In genomic region chr17:46023366-46023765, GRCh38 we compare ENCODE assay signal across 14 cellular contexts. TPM values are rescaled to one million over a fixed set of nuclear protein-coding genes. Genes with fewer than 3 reads are reported as not detected.
DNase-seq lines count a peak whose midpoint lies in the region; ATAC-seq, FAIRE-seq and TF ChIP-seq lines count a peak whose summit lies in the region.
"Not testable (repeated sequence)": the region's sequence is repeated elsewhere in the genome, so short reads cannot be mapped to it uniquely, and the experiment has no call there.
"Had no signal": no experiment of that assay in that cellular context is flagged by ENCODE, and none has a peak within 500 bp of the region (broad histone marks: within the 10 kb centered on the region; RNA-seq: fewer than 3 reads in every experiment).

No MANE protein-coding gene starts in this region.

- not testable (repeated sequence) for H3K4me3 Mint-ChIP-seq in T-helper 1 cell treated with Interleukin-12 subunit alpha and Interleukin-12 subunit beta and Interleukin-4 antibody, amounts not matched to agents 30 μg/mL and 1 μg/mL, for 36 hours; activated T-helper 17 cell treated with anti-CD3 and anti-CD28 coated beads, Interleukin-2, amount 50 U/mL, for 72 hours; dendritic cell treated with granulocyte-macrophage colony-stimulating factor and Interleukin-4, amounts not matched to agents 40 ng/mL and 50 ng/mL, for 4 days; naive thymus-derived CD8-positive, alpha-beta T cell; neural progenitor cell; stimulated activated memory B cell treated with anti-CD40 and anti-IgM and Interleukin-4, amounts not matched to agents 10 μg/mL and 1 μg/mL and 100 μg/mL, for 72 hours

- POLR2A ChIA-PET in naive thymus-derived CD8-positive, alpha-beta T cell (lab: Charles Lee) = interaction anchor here (0.6 kb wide), 1 partner anchor 152 kb away, joined by 3 read pairs; no protein-coding TSS in a partner anchor

- not testable (repeated sequence) for H3F3A ChIP-seq in neural progenitor cell (ENCODE audit: low read depth)

- H3K4me2 ChIP-seq in BLaER1 = peak overlapping the region; percentile 78
- not testable (repeated sequence) for H3K4me2 ChIP-seq in neural progenitor cell

- not testable (repeated sequence) for TF ChIP-seq CTCF in kidney (IDR thresholded peaks at IDR 0.05; ENCODE audit: borderline replicate concordance, extremely low read depth, insufficient read depth); neural progenitor cell (IDR thresholded peaks at IDR 0.05)

- H3K9me3 Mint-ChIP-seq in T-helper 1 cell treated with Interleukin-12 subunit alpha and Interleukin-12 subunit beta and Interleukin-4 antibody, amounts not matched to agents 30 μg/mL and 1 μg/mL, for 36 hours; activated T-helper 17 cell treated with anti-CD3 and anti-CD28 coated beads, Interleukin-2, amount 50 U/mL, for 72 hours; dendritic cell treated with granulocyte-macrophage colony-stimulating factor and Interleukin-4, amounts not matched to agents 40 ng/mL and 50 ng/mL, for 4 days; naive thymus-derived CD8-positive, alpha-beta T cell; neural progenitor cell; stimulated activated memory B cell treated with anti-CD40 and anti-IgM and Interleukin-4, amounts not matched to agents 10 μg/mL and 1 μg/mL and 100 μg/mL, for 72 hours: not testable (repeated sequence)

- ATAC-seq in activated T-helper 17 cell treated with anti-CD3 and anti-CD28 coated beads, Interleukin-2, amount 50 U/mL, for 72 hours (replicated peaks); naive thymus-derived CD8-positive, alpha-beta T cell; stimulated activated memory B cell treated with anti-CD40 and anti-IgM and Interleukin-4, amounts not matched to agents 10 μg/mL and 1 μg/mL and 100 μg/mL, for 72 hours: not testable (repeated sequence)

- not testable (repeated sequence) for H3K36me3 ChIP-seq in BLaER1; kidney (ENCODE audit: control insufficient read depth in 1 of 2, insufficient read depth in 2 of 2, low read length in 2 of 2); neural progenitor cell

- H3K4me1 Mint-ChIP-seq in T-helper 1 cell treated with Interleukin-12 subunit alpha and Interleukin-12 subunit beta and Interleukin-4 antibody, amounts not matched to agents 30 μg/mL and 1 μg/mL, for 36 hours (ENCODE audit: low read depth) = not testable (repeated sequence)
- H3K4me1 Mint-ChIP-seq in activated T-helper 17 cell treated with anti-CD3 and anti-CD28 coated beads, Interleukin-2, amount 50 U/mL, for 72 hours = peaks cover 15% of the 10 kb centered on the region
- H3K4me1 Mint-ChIP-seq in dendritic cell treated with granulocyte-macrophage colony-stimulating factor and Interleukin-4, amounts not matched to agents 40 ng/mL and 50 ng/mL, for 4 days (ENCODE audit: low read depth) = peaks cover 48% of the 10 kb centered on the region
- peaks cover 15 to 69% (median 35%) of the 10 kb centered on the region in 4 donors for H3K4me1 Mint-ChIP-seq in naive thymus-derived CD8-positive, alpha-beta T cell
- peaks cover 24% of the 10 kb centered on the region for H3K4me1 Mint-ChIP-seq in neural progenitor cell
- peaks cover 78% of the 10 kb centered on the region for H3K4me1 Mint-ChIP-seq in stimulated activated memory B cell treated with anti-CD40 and anti-IgM and Interleukin-4, amounts not matched to agents 10 μg/mL and 1 μg/mL and 100 μg/mL, for 72 hours

- peak overlapping the region; percentile 19 for H3K27ac Mint-ChIP-seq in T-helper 1 cell treated with Interleukin-12 subunit alpha and Interleukin-12 subunit beta and Interleukin-4 antibody, amounts not matched to agents 30 μg/mL and 1 μg/mL, for 36 hours
- H3K27ac Mint-ChIP-seq in activated T-helper 17 cell treated with anti-CD3 and anti-CD28 coated beads, Interleukin-2, amount 50 U/mL, for 72 hours = peak overlapping the region; percentile 37
- H3K27ac Mint-ChIP-seq in dendritic cell treated with granulocyte-macrophage colony-stimulating factor and Interleukin-4, amounts not matched to agents 40 ng/mL and 50 ng/mL, for 4 days = peak overlapping the region; percentile 96
- peak overlapping the region in 6 of 10 donors; percentile 11 to 86 (median 51) for H3K27ac Mint-ChIP-seq in naive thymus-derived CD8-positive, alpha-beta T cell
- peak overlapping the region; percentile 78 for H3K27ac Mint-ChIP-seq in neural progenitor cell
- peak overlapping the region; percentile 97 for H3K27ac Mint-ChIP-seq in stimulated activated memory B cell treated with anti-CD40 and anti-IgM and Interleukin-4, amounts not matched to agents 10 μg/mL and 1 μg/mL and 100 μg/mL, for 72 hours

- H4K20me1 ChIP-seq in BLaER1 (peaks cover 38% of the 10 kb centered on the region), neural progenitor cell (ENCODE audit: low read depth) (peaks cover 21% of the 10 kb centered on the region)

- not testable (repeated sequence) for H3K27me3 ChIP-seq in BLaER1, neural progenitor cell

- H3K27ac ChIP-seq in BLaER1; kidney (ENCODE audit: low read depth in 2 of 2, low read length in 2 of 2); neural progenitor cell: not testable (repeated sequence)

- H2AFZ ChIP-seq in neural progenitor cell (replicated peaks) = not testable (repeated sequence)

- not testable (repeated sequence) for H3K9ac ChIP-seq in BLaER1; kidney (ENCODE audit: low read length in 2 of 2); neural progenitor cell

- H3K27me3 Mint-ChIP-seq in T-helper 1 cell treated with Interleukin-12 subunit alpha and Interleukin-12 subunit beta and Interleukin-4 antibody, amounts not matched to agents 30 μg/mL and 1 μg/mL, for 36 hours (ENCODE audit: low read depth); activated T-helper 17 cell treated with anti-CD3 and anti-CD28 coated beads, Interleukin-2, amount 50 U/mL, for 72 hours; dendritic cell treated with granulocyte-macrophage colony-stimulating factor and Interleukin-4, amounts not matched to agents 40 ng/mL and 50 ng/mL, for 4 days; naive thymus-derived CD8-positive, alpha-beta T cell; neural progenitor cell (ENCODE audit: insufficient read depth, low read depth); stimulated activated memory B cell treated with anti-CD40 and anti-IgM and Interleukin-4, amounts not matched to agents 10 μg/mL and 1 μg/mL and 100 μg/mL, for 72 hours: not testable (repeated sequence)

- not testable (repeated sequence) for H3K4me3 ChIP-seq in BLaER1; kidney (ENCODE audit: low read length in 2 of 2); neural progenitor cell

- intact Hi-C loops in dendritic cell treated with granulocyte-macrophage colony-stimulating factor and Interleukin-4, amounts not matched to agents 40 ng/mL and 50 ng/mL, for 4 days (cut with micrococcal nuclease); kidney (cut with DNase I): not testable (repeated sequence)

- not testable (repeated sequence) for H3K79me2 ChIP-seq in neural progenitor cell (ENCODE audit: low read depth)

- peak; percentile 54 for DNase-seq in kidney
- not testable (repeated sequence) for DNase-seq in naive thymus-derived CD8-positive, alpha-beta T cell; neural progenitor cell (ENCODE audit: low spot score)

- not testable (repeated sequence) for FAIRE-seq in kidney (lab: Jason Lieb, UNC)

- peaks cover 16% of the 10 kb centered on the region for H3K36me3 Mint-ChIP-seq in T-helper 1 cell treated with Interleukin-12 subunit alpha and Interleukin-12 subunit beta and Interleukin-4 antibody, amounts not matched to agents 30 μg/mL and 1 μg/mL, for 36 hours (ENCODE audit: low read depth)
- peaks cover 13% of the 10 kb centered on the region for H3K36me3 Mint-ChIP-seq in activated T-helper 17 cell treated with anti-CD3 and anti-CD28 coated beads, Interleukin-2, amount 50 U/mL, for 72 hours (ENCODE audit: low read depth)
- peaks cover 39% of the 10 kb centered on the region for H3K36me3 Mint-ChIP-seq in dendritic cell treated with granulocyte-macrophage colony-stimulating factor and Interleukin-4, amounts not matched to agents 40 ng/mL and 50 ng/mL, for 4 days (ENCODE audit: low read depth)
- peaks cover 0 to 18% (median 1%) of the 10 kb centered on the region in 3 donors for H3K36me3 Mint-ChIP-seq in naive thymus-derived CD8-positive, alpha-beta T cell
- H3K36me3 Mint-ChIP-seq in neural progenitor cell = peaks cover 15% of the 10 kb centered on the region
- H3K36me3 Mint-ChIP-seq in stimulated activated memory B cell treated with anti-CD40 and anti-IgM and Interleukin-4, amounts not matched to agents 10 μg/mL and 1 μg/mL and 100 μg/mL, for 72 hours = peaks cover 37% of the 10 kb centered on the region

- H3K9me3 ChIP-seq in BLaER1; kidney (ENCODE audit: control insufficient read depth in 1 of 2, low read length in 2 of 2); neural progenitor cell (ENCODE audit: low read depth): not testable (repeated sequence)

- H3K4me1 ChIP-seq in BLaER1 (peaks cover 60% of the 10 kb centered on the region), neural progenitor cell (peaks cover 17% of the 10 kb centered on the region)
- not testable (repeated sequence) for H3K4me1 ChIP-seq in kidney (ENCODE audit: control insufficient read depth in 1 of 2, insufficient read depth in 1 of 2, low read depth in 1 of 2, low read length in 2 of 2)

RNA-seq across cellular contexts. Expression of gene STH, which starts 24.3 kb away (rescaled TPM):
- total RNA-seq in activated T-helper 17 cell treated with anti-CD3 and anti-CD28 coated beads, Interleukin-2, amount 50 U/mL, for 72 hours = not detected
- total RNA-seq in kidney = not detected
- not detected for polyA plus RNA-seq in kidney (ENCODE audit: insufficient read depth, low read depth, low replicate concordance)
- total RNA-seq in naive thymus-derived CD8-positive, alpha-beta T cell = not detected
- not detected for polyA plus RNA-seq in naive thymus-derived CD8-positive, alpha-beta T cell
- total RNA-seq in neural progenitor cell (ENCODE audit: low replicate concordance) = not detected in 2 replicates
- total RNA-seq: A673; Calu3; CD4-positive, alpha-beta memory T cell; GM23338; HT-29 had no signal
- polyA plus RNA-seq: AG04450; CD4-positive, alpha-beta memory T cell had no signal

Comparison
In these comparisons a context has a peak if more than half of its experiments do, and no peak if none do; other contexts are left out.
1. H3K27ac Mint-ChIP-seq: peak in every context shown above with its lines; median percentile 97 in stimulated activated memory B cell treated with anti-CD40 and anti-IgM and Interleukin-4, amounts not matched to agents 10 μg/mL and 1 μg/mL and 100 μg/mL, for 72 hours; 96 in dendritic cell treated with granulocyte-macrophage colony-stimulating factor and Interleukin-4, amounts not matched to agents 40 ng/mL and 50 ng/mL, for 4 days; 78 in neural progenitor cell; 51 in naive thymus-derived CD8-positive, alpha-beta T cell; 37 in activated T-helper 17 cell treated with anti-CD3 and anti-CD28 coated beads, Interleukin-2, amount 50 U/mL, for 72 hours; 19 in T-helper 1 cell treated with Interleukin-12 subunit alpha and Interleukin-12 subunit beta and Interleukin-4 antibody, amounts not matched to agents 30 μg/mL and 1 μg/mL, for 36 hours.